ENCODE assay signal across 1 cellular context in genomic region chr16:84879569-84880487, GRCh38.
TF ChIP-seq lines count a peak whose summit lies in the region.

No MANE protein-coding gene starts in this region.

TF ChIP-seq in WTC11, 78 proteins besides CTCF, POLR2A, EP300 and RAD21 (continued from another document):
- TF ChIP-seq ZNF512 (CRISPR knock-in tag; IDR thresholded peaks at IDR 0.05; ENCODE audit: borderline replicate concordance): no peak
- TF ChIP-seq MLX (CRISPR knock-in tag; IDR thresholded peaks at IDR 0.05): no peak
- TF ChIP-seq JAZF1 (CRISPR knock-in tag; IDR thresholded peaks at IDR 0.05): no peak
- TF ChIP-seq ZMAT4 (CRISPR knock-in tag; IDR thresholded peaks at IDR 0.05): no peak
- no peak for TF ChIP-seq CREM (CRISPR knock-in tag; IDR thresholded peaks at IDR 0.05)
- TF ChIP-seq SMAD3 (CRISPR knock-in tag; IDR thresholded peaks at IDR 0.05; ENCODE audit: borderline replicate concordance): no peak
- no peak for TF ChIP-seq IRF1 (CRISPR knock-in tag; IDR thresholded peaks at IDR 0.05)
- no peak for TF ChIP-seq E2F1 (CRISPR knock-in tag; IDR thresholded peaks at IDR 0.05)
- TF ChIP-seq GRHL2 (CRISPR knock-in tag; IDR thresholded peaks at IDR 0.05; ENCODE audit: insufficient replicate concordance, severe bottlenecking): no peak
- no peak for TF ChIP-seq ZBTB43 (CRISPR knock-in tag; IDR thresholded peaks at IDR 0.05)
- no peak for TF ChIP-seq ZNF416 (CRISPR knock-in tag; IDR thresholded peaks at IDR 0.05)
- no peak for TF ChIP-seq ZNF121 (CRISPR knock-in tag; IDR thresholded peaks at IDR 0.05)
- no peak for TF ChIP-seq FOXP1 (CRISPR knock-in tag; IDR thresholded peaks at IDR 0.05; ENCODE audit: borderline replicate concordance)
